18 cellular contexts compared by ENCODE assay signal in genomic region chr12:72574138-72574537, GRCh38.
"Had no signal": no experiment of that assay in that cellular context is flagged by ENCODE, and none has a peak within 500 bp of the region (broad histone marks: within the 10 kb centered on the region; RNA-seq: fewer than 3 reads in every experiment).

No MANE protein-coding gene starts in this region.

- H3K4me1 Mint-ChIP-seq: activated CD4-positive, alpha-beta memory T cell treated with anti-CD3 and anti-CD28 coated beads, Interleukin-2, amount 10 ng/mL, durations not matched to agents 7 days and 5 days; activated naive CD8-positive, alpha-beta T cell treated with anti-CD3 and anti-CD28 coated beads for 36 hours; activated T-helper 17 cell treated with anti-CD3 and anti-CD28 coated beads, Interleukin-2, amount 50 U/mL, for 72 hours; memory B cell had no signal

- H3K9me3 Mint-ChIP-seq: activated T-helper 17 cell treated with anti-CD3 and anti-CD28 coated beads, Interleukin-2, amount 50 U/mL, for 72 hours; memory B cell; WTC11 had no signal

- H3K27me3 ChIP-seq: hepatocyte, tibial artery had no signal

- H3K27ac ChIP-seq: hepatocyte, psoas muscle, tibial artery had no signal

- H3K36me3 Mint-ChIP-seq: activated naive CD8-positive, alpha-beta T cell treated with anti-CD3 and anti-CD28 coated beads for 36 hours; memory B cell; WTC11 had no signal

- H3K4me1 ChIP-seq: psoas muscle, tibial artery had no signal

- H2AFZ ChIP-seq: hepatocyte had no signal

- H3K4me3 Mint-ChIP-seq: activated CD4-positive, alpha-beta memory T cell treated with anti-CD3 and anti-CD28 coated beads, Interleukin-2, amount 10 ng/mL, durations not matched to agents 7 days and 5 days; activated naive CD8-positive, alpha-beta T cell treated with anti-CD3 and anti-CD28 coated beads for 36 hours; activated T-helper 17 cell treated with anti-CD3 and anti-CD28 coated beads, Interleukin-2, amount 50 U/mL, for 72 hours; effector memory CD8-positive, alpha-beta T cell; memory B cell; WTC11 had no signal

- H3K9me3 ChIP-seq: psoas muscle, tibial artery had no signal

- H3K4me2 ChIP-seq: hepatocyte had no signal

- H3K27me3 Mint-ChIP-seq: activated CD4-positive, alpha-beta memory T cell treated with anti-CD3 and anti-CD28 coated beads, Interleukin-2, amount 10 ng/mL, durations not matched to agents 7 days and 5 days; activated naive CD8-positive, alpha-beta T cell treated with anti-CD3 and anti-CD28 coated beads for 36 hours; activated T-helper 17 cell treated with anti-CD3 and anti-CD28 coated beads, Interleukin-2, amount 50 U/mL, for 72 hours; effector memory CD8-positive, alpha-beta T cell; memory B cell had no signal

- ATAC-seq: activated T-helper 17 cell treated with anti-CD3 and anti-CD28 coated beads, Interleukin-2, amount 50 U/mL, for 72 hours; effector memory CD8-positive, alpha-beta T cell; psoas muscle; right cardiac atrium; stimulated activated naive CD8-positive, alpha-beta T cell treated with anti-CD3 and anti-CD28 coated beads, Interleukin-15, Interleukin-2, amounts not matched to agents 100 U/mL and 50 U/mL, for 24 hours; WTC11 had no signal

- DNase-seq: activated CD4-positive, alpha-beta memory T cell treated with anti-CD3 and anti-CD28 coated beads, Interleukin-2, amount 10 ng/mL, durations not matched to agents 7 days and 5 days; activated CD4-positive, alpha-beta T cell treated with anti-CD3 and anti-CD28 coated beads for 4 hours; activated naive CD4-positive, alpha-beta T cell; activated naive CD8-positive, alpha-beta T cell treated with anti-CD3 and anti-CD28 coated beads for 36 hours; activated T-cell treated with anti-CD3 and anti-CD28 coated beads, Interleukin-2, amount 50 U/mL, for 1 hour; amniotic stem cell; dermis blood vessel endothelial cell; effector memory CD8-positive, alpha-beta T cell; psoas muscle; right cardiac atrium; stimulated activated CD4-positive, alpha-beta T cell treated with anti-CD3 and anti-CD28 coated beads, Interleukin-2, amount 100 ng/mL, for 24 hours; stimulated activated naive CD8-positive, alpha-beta T cell treated with anti-CD3 and anti-CD28 coated beads, Interleukin-15, Interleukin-2, amounts not matched to agents 100 U/mL and 50 U/mL, for 24 hours; substantia nigra; tibial artery had no signal

- H3K79me2 ChIP-seq: hepatocyte had no signal

- H3K27ac Mint-ChIP-seq: activated CD4-positive, alpha-beta memory T cell treated with anti-CD3 and anti-CD28 coated beads, Interleukin-2, amount 10 ng/mL, durations not matched to agents 7 days and 5 days; activated naive CD8-positive, alpha-beta T cell treated with anti-CD3 and anti-CD28 coated beads for 36 hours; activated T-helper 17 cell treated with anti-CD3 and anti-CD28 coated beads, Interleukin-2, amount 50 U/mL, for 72 hours; effector memory CD8-positive, alpha-beta T cell; memory B cell; WTC11 had no signal
